In genomic region chr11:94740975-94741707, GRCh38 we compare ENCODE assay signal across 1 cellular context.
TF ChIP-seq lines count a peak whose summit lies in the region.

No MANE protein-coding gene starts in this region.

TF ChIP-seq in K562, 482 proteins besides CTCF, POLR2A, EP300 and RAD21 (continued from another document and continues in another):
- TF ChIP-seq, protein P1, sequence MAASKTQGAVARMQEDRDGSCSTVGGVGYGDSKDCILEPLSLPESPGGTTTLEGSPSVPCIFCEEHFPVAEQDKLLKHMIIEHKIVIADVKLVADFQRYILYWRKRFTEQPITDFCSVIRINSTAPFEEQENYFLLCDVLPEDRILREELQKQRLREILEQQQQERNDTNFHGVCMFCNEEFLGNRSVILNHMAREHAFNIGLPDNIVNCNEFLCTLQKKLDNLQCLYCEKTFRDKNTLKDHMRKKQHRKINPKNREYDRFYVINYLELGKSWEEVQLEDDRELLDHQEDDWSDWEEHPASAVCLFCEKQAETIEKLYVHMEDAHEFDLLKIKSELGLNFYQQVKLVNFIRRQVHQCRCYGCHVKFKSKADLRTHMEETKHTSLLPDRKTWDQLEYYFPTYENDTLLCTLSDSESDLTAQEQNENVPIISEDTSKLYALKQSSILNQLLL (CRISPR knock-in tag; IDR thresholded peaks at IDR 0.05; ENCODE audit: borderline replicate concordance): no peak
- TF ChIP-seq CAMTA2 (CRISPR knock-in tag; conservative IDR thresholded peaks at IDR 0.05) (no peak), KAT2B (IDR thresholded peaks at IDR 0.05; ENCODE audit: low read depth, low read length) (no peak), PRMT5 (CRISPR knock-in tag; IDR thresholded peaks at IDR 0.05) (no peak), DEAF1 (CRISPR knock-in tag; IDR thresholded peaks at IDR 0.05) (0 out of 2 replicates have a peak, but pooled peaks have one; percentile 8), MECOM (CRISPR knock-in tag; IDR thresholded peaks at IDR 0.05) (no peak), ZFP30 (CRISPR knock-in tag; IDR thresholded peaks at IDR 0.05; ENCODE audit: borderline replicate concordance) (no peak), ZNF146 (CRISPR knock-in tag; IDR thresholded peaks at IDR 0.05; ENCODE audit: unreplicated experiment) (no peak), MTA1 (IDR thresholded peaks at IDR 0.05; ENCODE audit: borderline replicate concordance) (no peak), DPF2 (IDR thresholded peaks at IDR 0.05) (no peak), RBM39 (optimal IDR thresholded peaks at IDR 0.05; ENCODE audit: low read depth, low read length) (no peak), YY1 (IDR thresholded peaks at IDR 0.05; ENCODE audit: borderline replicate concordance in 1 of 3, control insufficient read depth in 1 of 3, extremely low read depth in 1 of 3, insufficient read depth in 3 of 3, insufficient read length in 1 of 3, insufficient replicate concordance in 2 of 3, low read depth in 1 of 3, low read length in 2 of 3) (no peak), HDGF (IDR thresholded peaks at IDR 0.05) (no peak), ZNF175 (CRISPR knock-in tag; IDR thresholded peaks at IDR 0.05; ENCODE audit: low read depth) (no peak), NR2C2 (CRISPR knock-in tag; IDR thresholded peaks at IDR 0.05) (no peak), NR2C2 (tag; IDR thresholded peaks at IDR 0.05) (peak; percentile 69), ZNF639 (CRISPR knock-in tag; conservative IDR thresholded peaks at IDR 0.05 in 1 of 2, IDR thresholded peaks at IDR 0.05 in 1 of 2) (peak in 1 of 2 experiments; percentile 23; a peak in 1 of 4 replicates), TEAD1 (CRISPR knock-in tag; IDR thresholded peaks at IDR 0.05) (peak; percentile 63 to 66; a peak in 2 of 4 replicates), TEAD4 (IDR thresholded peaks at IDR 0.05; ENCODE audit: low read length) (peak; percentile 58; the same call in 1 of the 2 replicates), TEAD4 (CRISPR knock-in tag; IDR thresholded peaks at IDR 0.05; ENCODE audit: borderline replicate concordance) (no peak), ATF7 (IDR thresholded peaks at IDR 0.05) (no peak), TCF7L2 (IDR thresholded peaks at IDR 0.05; ENCODE audit: low read depth, low read length) (no peak), CHD4 (IDR thresholded peaks at IDR 0.05; ENCODE audit: insufficient read depth, insufficient replicate concordance, low read depth, low read length, poor library complexity, severe bottlenecking) (no peak), MEIS2 (IDR thresholded peaks at IDR 0.05; ENCODE audit: partially characterized antibody) (peak; percentile 57), SLC30A9 (CRISPR knock-in tag; IDR thresholded peaks at IDR 0.05) (no peak), AFF1 (IDR thresholded peaks at IDR 0.05; ENCODE audit: low read depth in 1 of 2, partially characterized antibody in 2 of 2) (no peak), ZFPM2 (CRISPR knock-in tag; IDR thresholded peaks at IDR 0.05) (no peak), ARID3A (IDR thresholded peaks at IDR 0.05; ENCODE audit: borderline replicate concordance, low read depth, low read length) (no peak)
- TF ChIP-seq, protein P2, sequence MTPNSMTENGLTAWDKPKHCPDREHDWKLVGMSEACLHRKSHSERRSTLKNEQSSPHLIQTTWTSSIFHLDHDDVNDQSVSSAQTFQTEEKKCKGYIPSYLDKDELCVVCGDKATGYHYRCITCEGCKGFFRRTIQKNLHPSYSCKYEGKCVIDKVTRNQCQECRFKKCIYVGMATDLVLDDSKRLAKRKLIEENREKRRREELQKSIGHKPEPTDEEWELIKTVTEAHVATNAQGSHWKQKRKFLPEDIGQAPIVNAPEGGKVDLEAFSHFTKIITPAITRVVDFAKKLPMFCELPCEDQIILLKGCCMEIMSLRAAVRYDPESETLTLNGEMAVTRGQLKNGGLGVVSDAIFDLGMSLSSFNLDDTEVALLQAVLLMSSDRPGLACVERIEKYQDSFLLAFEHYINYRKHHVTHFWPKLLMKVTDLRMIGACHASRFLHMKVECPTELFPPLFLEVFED (CRISPR knock-in tag; conservative IDR thresholded peaks at IDR 0.05): no peak
- TF ChIP-seq, protein P3, sequence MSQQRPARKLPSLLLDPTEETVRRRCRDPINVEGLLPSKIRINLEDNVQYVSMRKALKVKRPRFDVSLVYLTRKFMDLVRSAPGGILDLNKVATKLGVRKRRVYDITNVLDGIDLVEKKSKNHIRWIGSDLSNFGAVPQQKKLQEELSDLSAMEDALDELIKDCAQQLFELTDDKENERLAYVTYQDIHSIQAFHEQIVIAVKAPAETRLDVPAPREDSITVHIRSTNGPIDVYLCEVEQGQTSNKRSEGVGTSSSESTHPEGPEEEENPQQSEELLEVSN (IDR thresholded peaks at IDR 0.05; ENCODE audit: borderline replicate concordance in 1 of 2, extremely low read depth in 1 of 2, insufficient read depth in 1 of 2, insufficient read length in 1 of 2, low read depth in 1 of 2, low read length in 1 of 2, poor library complexity in 1 of 2, severe bottlenecking in 1 of 2): no peak
- TF ChIP-seq, protein P4, sequence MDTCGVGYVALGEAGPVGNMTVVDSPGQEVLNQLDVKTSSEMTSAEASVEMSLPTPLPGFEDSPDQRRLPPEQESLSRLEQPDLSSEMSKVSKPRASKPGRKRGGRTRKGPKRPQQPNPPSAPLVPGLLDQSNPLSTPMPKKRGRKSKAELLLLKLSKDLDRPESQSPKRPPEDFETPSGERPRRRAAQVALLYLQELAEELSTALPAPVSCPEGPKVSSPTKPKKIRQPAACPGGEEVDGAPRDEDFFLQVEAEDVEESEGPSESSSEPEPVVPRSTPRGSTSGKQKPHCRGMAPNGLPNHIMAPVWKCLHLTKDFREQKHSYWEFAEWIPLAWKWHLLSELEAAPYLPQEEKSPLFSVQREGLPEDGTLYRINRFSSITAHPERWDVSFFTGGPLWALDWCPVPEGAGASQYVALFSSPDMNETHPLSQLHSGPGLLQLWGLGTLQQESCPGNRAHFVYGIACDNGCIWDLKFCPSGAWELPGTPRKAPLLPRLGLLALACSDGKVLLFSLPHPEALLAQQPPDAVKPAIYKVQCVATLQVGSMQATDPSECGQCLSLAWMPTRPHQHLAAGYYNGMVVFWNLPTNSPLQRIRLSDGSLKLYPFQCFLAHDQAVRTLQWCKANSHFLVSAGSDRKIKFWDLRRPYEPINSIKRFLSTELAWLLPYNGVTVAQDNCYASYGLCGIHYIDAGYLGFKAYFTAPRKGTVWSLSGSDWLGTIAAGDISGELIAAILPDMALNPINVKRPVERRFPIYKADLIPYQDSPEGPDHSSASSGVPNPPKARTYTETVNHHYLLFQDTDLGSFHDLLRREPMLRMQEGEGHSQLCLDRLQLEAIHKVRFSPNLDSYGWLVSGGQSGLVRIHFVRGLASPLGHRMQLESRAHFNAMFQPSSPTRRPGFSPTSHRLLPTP (IDR thresholded peaks at IDR 0.05; ENCODE audit: borderline replicate concordance, extremely low read depth, insufficient read length): no peak
